In genomic region chr6:39819226-39819625, GRCh38 we compare ENCODE assay signal across 19 cellular contexts. TPM values are rescaled to one million over a fixed set of nuclear protein-coding genes. Genes with fewer than 3 reads are reported as not detected.
DNase-seq lines count a peak whose midpoint lies in the region; ATAC-seq and TF ChIP-seq lines count a peak whose summit lies in the region.
"Had no signal": no experiment of that assay in that cellular context is flagged by ENCODE, and none has a peak within 500 bp of the region (broad histone marks: within the 10 kb centered on the region; RNA-seq: fewer than 3 reads in every experiment).

No MANE protein-coding gene starts in this region.

- H3K36me3 ChIP-seq in ascending aorta (no peaks in the 10 kb centered on the region), lower lobe of right lung (no peaks in the 10 kb centered on the region), subcutaneous abdominal adipose tissue (ENCODE audit: control insufficient read depth in 5 of 5, insufficient read depth in 5 of 5, low read length in 5 of 5) (peaks cover 0 to 12% (median 5%) of the 10 kb centered on the region in 5 donors)
- H3K36me3 ChIP-seq: MG63 had no signal

- H3K9ac ChIP-seq in subcutaneous abdominal adipose tissue (ENCODE audit: low read length in 5 of 5): no peak overlapping the region

- peak; percentile 48 for DNase-seq in AG10803 (ENCODE audit: low read depth)
- DNase-seq in ascending aorta (ENCODE audit: low spot score in 2 of 2): no peak
- no peak for DNase-seq in lower lobe of right lung
- DNase-seq in germinal center (ENCODE audit: low spot score): no peak
- DNase-seq: activated CD8-positive, alpha-beta T cell treated with anti-CD3 and anti-CD28 coated beads for 36 hours; activated T-cell treated with anti-CD3 and anti-CD28 coated beads, Interleukin-2, amount 50 U/mL, for 4 hours; effector CD4-positive, alpha-beta T cell; hippocampal formation; MG63; NCI-H187; stimulated activated CD4-positive, alpha-beta T cell treated with anti-CD3 and anti-CD28 coated beads, Interleukin-4, amount 100 ng/mL, for 4 hours; stimulated activated CD8-positive, alpha-beta memory T cell treated with anti-CD3 and anti-CD28 coated beads, Interleukin-4, amount 100 ng/mL, for 48 hours; T-helper 1 cell had no signal

- H3K4me1 ChIP-seq in ascending aorta (peaks cover 29 to 79% of the 10 kb centered on the region in 2 donors), lower lobe of right lung (peaks cover 48% of the 10 kb centered on the region), subcutaneous abdominal adipose tissue (ENCODE audit: control insufficient read depth in 5 of 5, insufficient read depth in 5 of 5, low read length in 5 of 5) (peaks cover 13 to 61% (median 50%) of the 10 kb centered on the region in 5 donors)

- H3K27ac ChIP-seq in ascending aorta: peak overlapping the region; percentile 73 to 82
- H3K27ac ChIP-seq in lower lobe of right lung: peak overlapping the region; percentile 56
- peak overlapping the region; percentile 17 for H3K27ac ChIP-seq in subcutaneous abdominal adipose tissue (ENCODE audit: low read depth, low read length)
- H3K27ac ChIP-seq: RWPE1 had no signal

- H3K27me3 ChIP-seq in ascending aorta: no peaks in the 10 kb centered on the region
- H3K27me3 ChIP-seq in lower lobe of right lung (ENCODE audit: low read depth): no peaks in the 10 kb centered on the region
- no peaks in the 10 kb centered on the region for H3K27me3 ChIP-seq in subcutaneous abdominal adipose tissue (ENCODE audit: control insufficient read depth in 5 of 5, insufficient read depth in 4 of 5, low read length in 5 of 5)
- H3K27me3 ChIP-seq: MG63 had no signal

- intact Hi-C loops in ascending aorta (cut with DNase I): loop anchor here (5.0 to 10.0 kb wide), 2 partner anchors 38 to 66 kb away; no protein-coding TSS in a partner anchor
- intact Hi-C loops in lower lobe of right lung (cut with DNase I): no loop called here

- peak; percentile 62 to 83 for ATAC-seq in lower lobe of right lung
- no peak for ATAC-seq in HG02588 (IDR thresholded peaks at IDR 0.05; ENCODE audit: unreplicated experiment)
- ATAC-seq in GM19467 (IDR thresholded peaks at IDR 0.05; ENCODE audit: unreplicated experiment): no peak
- no peak for ATAC-seq in GM19035 (IDR thresholded peaks at IDR 0.05; ENCODE audit: unreplicated experiment)
- ATAC-seq: activated CD8-positive, alpha-beta T cell treated with anti-CD3 and anti-CD28 coated beads for 36 hours; activated T-cell treated with anti-CD3 and anti-CD28 coated beads, Interleukin-2, amount 50 U/mL, for 4 hours had no signal

- TF ChIP-seq CTCF in AG10803 (conservative IDR thresholded peaks at IDR 0.05; ENCODE audit: low read length): no peak
- no peak for TF ChIP-seq CTCF in ascending aorta (IDR thresholded peaks at IDR 0.05)
- no peak for TF ChIP-seq CTCF in lower lobe of right lung (IDR thresholded peaks at IDR 0.05)

- H3K4me3 ChIP-seq in AG10803 (ENCODE audit: low read length): no peak overlapping the region
- H3K4me3 ChIP-seq in ascending aorta: no peak overlapping the region
- H3K4me3 ChIP-seq in lower lobe of right lung: no peak overlapping the region
- no peak overlapping the region for H3K4me3 ChIP-seq in subcutaneous abdominal adipose tissue (ENCODE audit: low read depth in 1 of 5, low read length in 5 of 5)
- H3K4me3 ChIP-seq: MG63, skin epidermis had no signal

- H3K9me3 ChIP-seq in ascending aorta (no peaks in the 10 kb centered on the region), lower lobe of right lung (no peaks in the 10 kb centered on the region), subcutaneous abdominal adipose tissue (ENCODE audit: control insufficient read depth in 5 of 5, low read length in 5 of 5) (no peaks in the 10 kb centered on the region)
- H3K9me3 ChIP-seq: MG63 had no signal

RNA-seq across cellular contexts. Expression of gene DAAM2, which starts 27.1 kb away (rescaled TPM):
- total RNA-seq in ascending aorta: 44.0 TPM
- 29.0 TPM for total RNA-seq in lower lobe of right lung
- total RNA-seq: activated CD8-positive, alpha-beta T cell treated with anti-CD3 and anti-CD28 coated beads for 36 hours had no signal

Comparison
In these comparisons a context has a peak if more than half of its experiments do, and no peak if none do; other contexts are left out.
1. H3K27ac ChIP-seq: peak in every context shown above with its lines; median percentile 78 in ascending aorta; 56 in lower lobe of right lung; 17 in subcutaneous abdominal adipose tissue.
2. ATAC-seq: peak in lower lobe of right lung (2 of 2); none in HG02588 (single experiment), GM19467 (single experiment) and GM19035 (single experiment).